In genomic region chrX:71993371-71993770, GRCh38 we compare ENCODE assay signal across 23 cellular contexts.
DNase-seq lines count a peak whose midpoint lies in the region; ATAC-seq, FAIRE-seq and TF ChIP-seq lines count a peak whose summit lies in the region.
"Had no signal": no experiment of that assay in that cellular context is flagged by ENCODE, and none has a peak within 500 bp of the region (broad histone marks: within the 10 kb centered on the region; RNA-seq: fewer than 3 reads in every experiment).

No MANE protein-coding gene starts in this region.

- H3K9me3 ChIP-seq in upper lobe of right lung, result no peaks in the 10 kb centered on the region
- no peaks in the 10 kb centered on the region for H3K9me3 ChIP-seq in GM23248 (ENCODE audit: low read depth)

- H3K27ac ChIP-seq in upper lobe of right lung, result peak overlapping the region; percentile 42
- no peak overlapping the region for H3K27ac ChIP-seq in GM23248
- H3K27ac ChIP-seq: BLaER1 treated with 17β-estradiol and CSF1 and Interleukin-3, amounts not matched to agents 10 nM and 100 nM; HL-60 had no signal

- H3K4me1 ChIP-seq in upper lobe of right lung (no peaks in the 10 kb centered on the region), GM23248 (ENCODE audit: insufficient read depth) (no peaks in the 10 kb centered on the region; the same call in 1 of the 2 replicates)

- no peaks in the 10 kb centered on the region for H3F3A ChIP-seq in GM23248 (ENCODE audit: insufficient read depth)

- peak overlapping the region; percentile 86 to 88 for H3K27ac Mint-ChIP-seq in natural killer cell
- no peak overlapping the region for H3K27ac Mint-ChIP-seq in natural killer cell treated with Interleukin-12 subunit alpha and Interleukin-12 subunit beta and Interleukin-15 and Interleukin-18, amount 100 ng/mL, for 72 hours
- H3K27ac Mint-ChIP-seq in effector memory CD8-positive, alpha-beta T cell, result peak overlapping the region; percentile 93
- H3K27ac Mint-ChIP-seq: B cell, HFFc6 had no signal

- H3K79me2 ChIP-seq in GM23248 (ENCODE audit: insufficient read depth), result no peaks in the 10 kb centered on the region

- H3K9me3 Mint-ChIP-seq in natural killer cell, result no peaks in the 10 kb centered on the region
- H3K9me3 Mint-ChIP-seq in natural killer cell treated with Interleukin-12 subunit alpha and Interleukin-12 subunit beta and Interleukin-15 and Interleukin-18, amount 100 ng/mL, for 72 hours, result no peaks in the 10 kb centered on the region
- H3K9me3 Mint-ChIP-seq in effector memory CD8-positive, alpha-beta T cell, result no peaks in the 10 kb centered on the region
- H3K9me3 Mint-ChIP-seq: HFFc6 had no signal

- H3K4me3 Mint-ChIP-seq in natural killer cell, result no peak overlapping the region
- H3K4me3 Mint-ChIP-seq in natural killer cell treated with Interleukin-12 subunit alpha and Interleukin-12 subunit beta and Interleukin-15 and Interleukin-18, amount 100 ng/mL, for 72 hours, result no peak overlapping the region
- H3K4me3 Mint-ChIP-seq in effector memory CD8-positive, alpha-beta T cell, result peak overlapping the region; percentile 43 to 57
- H3K4me3 Mint-ChIP-seq: B cell, HFFc6 had no signal

- H3K9ac ChIP-seq in GM23248, result no peak overlapping the region
- H3K9ac ChIP-seq: BLaER1 treated with 17β-estradiol and CSF1 and Interleukin-3, amounts not matched to agents 10 nM and 100 nM had no signal

- peaks cover 2 to 3% of the 10 kb centered on the region in 2 donors for H3K27me3 Mint-ChIP-seq in natural killer cell (ENCODE audit: low read depth in 2 of 2)
- peaks cover 0 to 19% of the 10 kb centered on the region in 2 donors for H3K27me3 Mint-ChIP-seq in natural killer cell treated with Interleukin-12 subunit alpha and Interleukin-12 subunit beta and Interleukin-15 and Interleukin-18, amount 100 ng/mL, for 72 hours
- no peaks in the 10 kb centered on the region for H3K27me3 Mint-ChIP-seq in effector memory CD8-positive, alpha-beta T cell

- H2AFZ ChIP-seq in GM23248, result no peak overlapping the region

- no peaks in the 10 kb centered on the region for H3K9me2 ChIP-seq in GM23248 (ENCODE audit: insufficient read depth)

- ATAC-seq in natural killer cell, result no peak
- ATAC-seq in natural killer cell treated with Interleukin-12 subunit alpha and Interleukin-12 subunit beta and Interleukin-15 and Interleukin-18, amount 100 ng/mL, for 72 hours, result no peak
- no peak for ATAC-seq in effector memory CD8-positive, alpha-beta T cell (replicated peaks)
- ATAC-seq in upper lobe of right lung, result no peak
- ATAC-seq in GM21786 (IDR thresholded peaks at IDR 0.05; ENCODE audit: unreplicated experiment), result no peak
- ATAC-seq: HCT116, K562 had no signal

- peak; percentile 68 for FAIRE-seq in HTR-8/SVneo (lab: Jason Lieb, UNC)
- FAIRE-seq: GM12878, GM19239, K562 had no signal

- peaks cover 47 to 54% of the 10 kb centered on the region in 2 donors for H3K4me1 Mint-ChIP-seq in natural killer cell
- peaks cover 38 to 46% of the 10 kb centered on the region in 2 donors for H3K4me1 Mint-ChIP-seq in natural killer cell treated with Interleukin-12 subunit alpha and Interleukin-12 subunit beta and Interleukin-15 and Interleukin-18, amount 100 ng/mL, for 72 hours (ENCODE audit: low read depth in 2 of 2)
- H3K4me1 Mint-ChIP-seq in effector memory CD8-positive, alpha-beta T cell (ENCODE audit: low read depth in 2 of 2), result peaks cover 30 to 31% of the 10 kb centered on the region in 2 donors

- no peaks in the 10 kb centered on the region for H3K36me3 ChIP-seq in upper lobe of right lung
- no peaks in the 10 kb centered on the region for H3K36me3 ChIP-seq in GM23248 (ENCODE audit: low read depth)
- H3K36me3 ChIP-seq: BLaER1 treated with 17β-estradiol and CSF1 and Interleukin-3, amounts not matched to agents 10 nM and 100 nM had no signal

- no peak overlapping the region for H3K4me3 ChIP-seq in upper lobe of right lung
- no peak overlapping the region for H3K4me3 ChIP-seq in GM23248
- H3K4me3 ChIP-seq: BLaER1 treated with 17β-estradiol and CSF1 and Interleukin-3, amounts not matched to agents 10 nM and 100 nM; GM12878; K562 had no signal

- no peak overlapping the region for H3K4me2 ChIP-seq in GM23248 (ENCODE audit: unreplicated experiment)

- in situ Hi-C loops in GM23248 (cut with MboI), result no loop called here

- intact Hi-C loops in natural killer cell (cut with micrococcal nuclease) (loop anchor here (2.0 kb wide), 1 partner anchor 127 kb away; no protein-coding TSS in a partner anchor), upper lobe of right lung (cut with DNase I) (no loop called here)

- H4K20me1 ChIP-seq in GM23248 (ENCODE audit: insufficient read depth), result no peaks in the 10 kb centered on the region

- H3K27me3 ChIP-seq in upper lobe of right lung (no peaks in the 10 kb centered on the region), GM23248 (replicated peaks; ENCODE audit: insufficient read depth) (no peaks in the 10 kb centered on the region)

- DNase-seq in natural killer cell, result no peak
- no peak for DNase-seq in natural killer cell treated with Interleukin-12 subunit alpha and Interleukin-12 subunit beta and Interleukin-15 and Interleukin-18, amount 100 ng/mL, for 72 hours (ENCODE audit: low spot score)
- no peak for DNase-seq in HTR-8/SVneo (ENCODE audit: insufficient read length, low spot score)
- no peak for DNase-seq in effector memory CD8-positive, alpha-beta T cell
- no peak for DNase-seq in upper lobe of right lung
- no peak for DNase-seq in NCI-H2029 (lab: John Stamatoyannopoulos, UW)
- no peak for DNase-seq in GM23248
- DNase-seq: Calu3, DMS53, DND-41, EL, GOT3, H7, HFFc6, IMR-90 had no signal

- H3K36me3 Mint-ChIP-seq in natural killer cell, result no peaks in the 10 kb centered on the region
- no peaks in the 10 kb centered on the region for H3K36me3 Mint-ChIP-seq in natural killer cell treated with Interleukin-12 subunit alpha and Interleukin-12 subunit beta and Interleukin-15 and Interleukin-18, amount 100 ng/mL, for 72 hours
- peaks cover 8% of the 10 kb centered on the region for H3K36me3 Mint-ChIP-seq in effector memory CD8-positive, alpha-beta T cell (ENCODE audit: insufficient read depth)

- WGBS in GM23248 (ENCODE audit: low coverage in 1 of 2, low lambda C conversion rate in 2 of 2, missing lambda C conversion rate in 2 of 2), 2 experiments, result 83 to 100% methylated on average over 2 of the region's 2 CpGs

- TF ChIP-seq CTCF in natural killer cell (IDR thresholded peaks at IDR 0.05) (no peak), upper lobe of right lung (IDR thresholded peaks at IDR 0.05) (no peak)

Comparison
In these comparisons a context has a peak if more than half of its experiments do, and no peak if none do; other contexts are left out.
1. H3K27ac Mint-ChIP-seq: peak in natural killer cell (2 of 2) and effector memory CD8-positive, alpha-beta T cell (2 of 2); none in natural killer cell treated with Interleukin-12 subunit alpha and Interleukin-12 subunit beta and Interleukin-15 and Interleukin-18, amount 100 ng/mL, for 72 hours (0 of 2).
2. H3K4me3 Mint-ChIP-seq: peak in effector memory CD8-positive, alpha-beta T cell (2 of 2); none in natural killer cell (single experiment) and natural killer cell treated with Interleukin-12 subunit alpha and Interleukin-12 subunit beta and Interleukin-15 and Interleukin-18, amount 100 ng/mL, for 72 hours (single experiment).